In the genomic region with DNA sequence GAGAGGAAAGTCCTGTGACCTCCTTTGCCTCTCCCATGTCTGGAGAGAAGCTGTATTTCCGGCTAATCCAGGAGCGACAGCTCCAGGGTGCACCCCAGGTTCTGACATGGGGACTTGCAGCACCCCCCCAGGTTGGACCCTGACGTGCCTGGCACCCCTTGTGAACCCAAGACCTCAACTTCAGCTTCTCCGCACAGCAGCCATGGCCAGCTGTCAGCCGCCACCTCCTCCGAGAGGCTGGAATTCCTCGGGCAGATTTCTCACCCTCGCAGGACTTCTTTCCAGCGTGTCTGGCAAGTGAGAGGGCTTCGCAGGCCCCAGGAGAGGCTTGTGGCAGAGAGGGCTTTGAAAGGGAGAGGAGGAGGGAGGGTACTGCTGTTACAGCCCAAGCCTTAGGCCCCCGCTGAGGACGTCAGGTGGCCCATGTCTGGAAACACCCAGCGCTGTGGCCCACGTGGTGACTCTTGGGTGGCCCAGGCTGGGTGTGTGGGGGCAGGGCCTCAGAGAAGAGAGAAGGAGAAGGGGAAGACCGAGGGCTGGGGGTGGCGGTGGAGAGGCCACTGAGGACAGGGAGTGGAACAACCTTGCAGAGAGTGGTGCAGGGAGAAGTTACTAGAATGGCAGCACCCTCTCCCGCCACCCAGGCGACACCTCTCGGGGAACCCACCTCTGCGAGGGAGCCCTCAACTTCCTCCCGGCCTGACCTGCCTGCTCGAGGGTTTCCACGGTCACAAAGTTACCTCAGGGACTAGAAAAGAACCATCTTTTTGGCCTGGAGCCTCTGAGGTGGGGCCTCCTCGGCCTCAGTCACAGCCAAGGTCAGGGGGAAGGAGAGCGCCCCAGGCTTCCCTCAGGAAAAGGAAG, we compare ENCODE assay signal across 19 cellular contexts. TPM values are rescaled to one million over a fixed set of nuclear protein-coding genes. Genes with fewer than 3 reads are reported as not detected.
DNase-seq lines count a peak whose midpoint lies in the region; ATAC-seq and TF ChIP-seq lines count a peak whose summit lies in the region.
"Had no signal": no experiment of that assay in that cellular context is flagged by ENCODE, and none has a peak within 500 bp of the region (broad histone marks: within the 10 kb centered on the region; RNA-seq: fewer than 3 reads in every experiment).

No MANE protein-coding gene starts in this region.

- DNase-seq in Kasumi-1 (lab: John Stamatoyannopoulos, UW) = peak; percentile 17 to 43
- DNase-seq in endodermal cell = peak; percentile 64
- DNase-seq in mesenchymal stem cell = no peak
- no peak for DNase-seq in A673 (ENCODE audit: low spot score)
- no peak for DNase-seq in H4 (ENCODE audit: low spot score)
- DNase-seq: cerebellar nuclear complex; hippocampal formation; NCI-H1105; NCI-H510A; stimulated activated CD4-positive, alpha-beta T cell treated with anti-CD3 and anti-CD28 coated beads, Interleukin-1b, Interleukin-23, amount 100 ng/mL, for 48 hours had no signal

- H3K4me1 ChIP-seq in endodermal cell (ENCODE audit: control insufficient read depth, insufficient read depth, low read length) (peaks cover 3% of the 10 kb centered on the region), mesenchymal stem cell (ENCODE audit: control insufficient read depth, insufficient read depth, low read depth, low read length) (peaks cover 6% of the 10 kb centered on the region), skeletal muscle tissue (ENCODE audit: control insufficient read depth in 3 of 3, insufficient read depth in 3 of 3, low read length in 3 of 3) (peaks cover 34 to 43% (median 41%) of the 10 kb centered on the region in 3 donors), A673 (ENCODE audit: insufficient read depth, low read length, poor library complexity, severe bottlenecking) (no peaks in the 10 kb centered on the region)

- no peaks in the 10 kb centered on the region for H3K27me3 ChIP-seq in endodermal cell (ENCODE audit: control insufficient read depth, insufficient read depth, low read length, poor library complexity, severe bottlenecking)
- H3K27me3 ChIP-seq in mesenchymal stem cell (ENCODE audit: control insufficient read depth in 1 of 2, insufficient read depth in 1 of 2, low read length in 2 of 2) = peaks cover 0 to 3% of the 10 kb centered on the region in 2 experiments
- H3K27me3 ChIP-seq in skeletal muscle tissue (ENCODE audit: control insufficient read depth in 3 of 3, insufficient read depth in 3 of 3, low read length in 3 of 3) = no peaks in the 10 kb centered on the region
- no peaks in the 10 kb centered on the region for H3K27me3 ChIP-seq in A673 (replicated peaks; ENCODE audit: insufficient read depth, low read depth, low read length, poor library complexity)

- peaks cover 2% of the 10 kb centered on the region for H3K27me3 Mint-ChIP-seq in endodermal cell (ENCODE audit: insufficient read depth)

- H4K91ac ChIP-seq in mesenchymal stem cell (ENCODE audit: low read length) = no peak overlapping the region

- intact Hi-C loops in A673 (cut with micrococcal nuclease; ENCODE audit: unreplicated experiment) = no loop called here

- no peak overlapping the region for H3K27ac ChIP-seq in endodermal cell (ENCODE audit: low read depth, low read length)
- no peak overlapping the region for H3K27ac ChIP-seq in mesenchymal stem cell (ENCODE audit: low read length, poor library complexity, severe bottlenecking)
- H3K27ac ChIP-seq in skeletal muscle tissue (ENCODE audit: low read depth, low read length) = peak overlapping the region; percentile 77
- H3K27ac ChIP-seq in A673 (ENCODE audit: low read depth, low read length, poor library complexity, severe bottlenecking) = no peak overlapping the region
- H3K27ac ChIP-seq: epithelial cell of prostate had no signal

- H3K4me3 ChIP-seq in endodermal cell (ENCODE audit: low read length) = no peak overlapping the region
- no peak overlapping the region for H3K4me3 ChIP-seq in mesenchymal stem cell (ENCODE audit: insufficient read depth in 1 of 2, low read depth in 1 of 2, low read length in 2 of 2)
- H3K4me3 ChIP-seq in skeletal muscle tissue (ENCODE audit: low read length in 3 of 3) = peak overlapping the region in 2 of 3 donors; percentile 42 to 51
- no peak overlapping the region for H3K4me3 ChIP-seq in A673 (ENCODE audit: low read depth, low read length, poor library complexity, severe bottlenecking)
- H3K4me3 ChIP-seq: lung had no signal

- H3K79me1 ChIP-seq in mesenchymal stem cell (replicated peaks; ENCODE audit: low read length, poor library complexity, severe bottlenecking) = no peaks in the 10 kb centered on the region

- H3K4me3 Mint-ChIP-seq in endodermal cell = no peak overlapping the region
- H3K4me3 Mint-ChIP-seq: CD14-positive monocyte had no signal

- H3K27ac Mint-ChIP-seq in endodermal cell = no peak overlapping the region

- no peak overlapping the region for H2BK5ac ChIP-seq in mesenchymal stem cell (ENCODE audit: low read depth, low read length, poor library complexity, severe bottlenecking)

- H3K9ac ChIP-seq in endodermal cell (ENCODE audit: extremely low read depth, low read length, poor library complexity, severe bottlenecking) (no peak overlapping the region), mesenchymal stem cell (ENCODE audit: low read length) (no peak overlapping the region), skeletal muscle tissue (ENCODE audit: low read depth in 1 of 3, low read length in 3 of 3) (peak overlapping the region; percentile 45 to 60 (median 57))

- ATAC-seq in HG03139 (IDR thresholded peaks at IDR 0.05; ENCODE audit: unreplicated experiment) (no peak), HG02571 (IDR thresholded peaks at IDR 0.05; ENCODE audit: unreplicated experiment) (no peak)
- ATAC-seq: Panc1 had no signal

- no peaks in the 10 kb centered on the region for H3K36me3 Mint-ChIP-seq in endodermal cell (ENCODE audit: low read depth)
- H3K36me3 Mint-ChIP-seq: CD14-positive monocyte had no signal

- POLR2A ChIA-PET in A673 (lab: Charles Lee; ENCODE audit: low non-redundant PET) = no interaction called here

- no peak overlapping the region for H2AK5ac ChIP-seq in mesenchymal stem cell (ENCODE audit: low read length, severe bottlenecking)

- H3K9me3 ChIP-seq in endodermal cell (ENCODE audit: control insufficient read depth, low read length) (no peaks in the 10 kb centered on the region), mesenchymal stem cell (ENCODE audit: control insufficient read depth, low read length) (no peaks in the 10 kb centered on the region), skeletal muscle tissue (ENCODE audit: control insufficient read depth in 3 of 3, low read length in 3 of 3) (no peaks in the 10 kb centered on the region), A673 (ENCODE audit: low read depth, low read length, poor library complexity, severe bottlenecking) (no peaks in the 10 kb centered on the region)

- CTCF ChIA-PET in A673 (lab: Charles Lee) = interaction anchor here (0.6 to 1.7 kb wide), 2 partner anchors 11 to 367 kb away, joined by 6 to 8 read pairs; no protein-coding TSS in a partner anchor

- no peak overlapping the region for H3K4me2 ChIP-seq in mesenchymal stem cell (ENCODE audit: low read length, poor library complexity, severe bottlenecking)

- no peak overlapping the region for H2BK120ac ChIP-seq in mesenchymal stem cell (ENCODE audit: low read depth, low read length)

- no peaks in the 10 kb centered on the region for H3K4me1 Mint-ChIP-seq in endodermal cell

- H3K23ac ChIP-seq in mesenchymal stem cell (ENCODE audit: low read length in 2 of 2) = no peak overlapping the region

- H4K8ac ChIP-seq in mesenchymal stem cell (ENCODE audit: low read length) = peak overlapping the region; percentile 43

- H3K9me3 Mint-ChIP-seq in endodermal cell = no peaks in the 10 kb centered on the region

- no peak overlapping the region for H3K18ac ChIP-seq in mesenchymal stem cell (ENCODE audit: low read depth in 1 of 2, low read length in 2 of 2)

- BruUV-seq in A673 (replicated peaks; lab: Mats Ljungman, UMichigan) = no TSS peak

- H3K36me3 ChIP-seq in endodermal cell (ENCODE audit: control insufficient read depth, insufficient read depth, low read length) (no peaks in the 10 kb centered on the region), mesenchymal stem cell (ENCODE audit: control insufficient read depth in 1 of 2, insufficient read depth in 2 of 2, low read depth in 1 of 2, low read length in 2 of 2) (no peaks in the 10 kb centered on the region), skeletal muscle tissue (ENCODE audit: control insufficient read depth in 3 of 3, insufficient read depth in 3 of 3, low read length in 3 of 3) (no peaks in the 10 kb centered on the region), A673 (ENCODE audit: insufficient read depth, low read length, poor library complexity, severe bottlenecking) (no peaks in the 10 kb centered on the region)

- H3K4ac ChIP-seq in mesenchymal stem cell (ENCODE audit: low read depth in 1 of 2, low read length in 2 of 2) = no peak overlapping the region

- no peak overlapping the region for H2AFZ ChIP-seq in mesenchymal stem cell (ENCODE audit: low read depth, low read length)

- H3K14ac ChIP-seq in mesenchymal stem cell (ENCODE audit: low read length in 2 of 2) = no peak overlapping the region

- 83 to 86% methylated on average over 17 to 25 of the region's 25 CpGs for WGBS in endodermal cell (ENCODE audit: insufficient coverage in 1 of 2, insufficient read length in 1 of 2), 2 experiments
- 71% methylated on average over 25 of the region's 25 CpGs for WGBS in mesenchymal stem cell

- H2BK12ac ChIP-seq in mesenchymal stem cell (ENCODE audit: low read length in 2 of 2) = peak overlapping the region; percentile 37 to 55

- H2BK15ac ChIP-seq in mesenchymal stem cell (ENCODE audit: low read depth, poor library complexity, severe bottlenecking) = no peak overlapping the region

- TF ChIP-seq CTCF in endodermal cell (conservative IDR thresholded peaks at IDR 0.05) (no peak), A673 (conservative IDR thresholded peaks at IDR 0.05; ENCODE audit: low read depth, low read length) (no peak)

RNA-seq across cellular contexts. Expression of gene RPS6KL1, which starts 11.6 kb away (rescaled TPM):
- total RNA-seq in endodermal cell (10 to 100 TPM in 1 of 2 donors, 1 to 10 TPM in 1; 4.4 to 10.4 TPM), skeletal muscle tissue (3.1 TPM), A673 (2021) (0.80 and 1.0 TPM in 2 replicates)
- polyA plus RNA-seq in endodermal cell (2013, experiment 1 of 2) = 9.9 TPM
- 8.9 TPM for polyA plus RNA-seq in endodermal cell (2013, experiment 2 of 2)
- 0.41 TPM for polyA plus RNA-seq in mesenchymal stem cell (2013, experiment 1 of 2)
- 0.52 TPM for polyA plus RNA-seq in mesenchymal stem cell (2013, experiment 2 of 2)
- not detected in 2 replicates for total RNA-seq in H4 (2014; rRNA removed; shearing (Covaris generic))
- polyA plus RNA-seq: CD14-positive monocyte had no signal

RNA-seq across cellular contexts. Expression of gene PGF, which starts 20.7 kb away (rescaled TPM):
- total RNA-seq in endodermal cell (1 to 10 TPM; 5.0 to 7.6 TPM), skeletal muscle tissue (8.9 TPM), A673 (2021) (32.2 and 48.1 TPM in 2 replicates)
- polyA plus RNA-seq in endodermal cell (2013, experiment 1 of 2) = 6.4 TPM
- polyA plus RNA-seq in endodermal cell (2013, experiment 2 of 2) = 6.2 TPM
- polyA plus RNA-seq in mesenchymal stem cell (2013, experiment 1 of 2) = 6.4 TPM
- polyA plus RNA-seq in mesenchymal stem cell (2013, experiment 2 of 2) = 6.8 TPM
- 2.6 and 3.1 TPM in 2 replicates for total RNA-seq in H4 (2014; rRNA removed; shearing (Covaris generic))
- polyA plus RNA-seq: CD14-positive monocyte had no signal

RNA-seq across cellular contexts. Expression of gene DLST, which starts 53.0 kb away (rescaled TPM):
- total RNA-seq in endodermal cell (100 to 1,000 TPM; 119 to 126 TPM), skeletal muscle tissue (38.1 TPM), A673 (2021) (139 and 145 TPM in 2 replicates)
- 84.7 TPM for polyA plus RNA-seq in endodermal cell (2013, experiment 1 of 2)
- polyA plus RNA-seq in endodermal cell (2013, experiment 2 of 2) = 76.8 TPM
- 47.5 TPM for polyA plus RNA-seq in mesenchymal stem cell (2013, experiment 1 of 2)
- 47.1 TPM for polyA plus RNA-seq in mesenchymal stem cell (2013, experiment 2 of 2)
- total RNA-seq in H4 (2014; rRNA removed; shearing (Covaris generic)) = 26.1 and 29.9 TPM in 2 replicates

RNA-seq across cellular contexts. Expression of gene PROX2, which starts 58.8 kb away (rescaled TPM):
- total RNA-seq in endodermal cell = not detected
- not detected for polyA plus RNA-seq in endodermal cell (2013, experiment 1 of 2)
- polyA plus RNA-seq in endodermal cell (2013, experiment 2 of 2) = not detected
- not detected for polyA plus RNA-seq in mesenchymal stem cell (2013, experiment 1 of 2)
- polyA plus RNA-seq in mesenchymal stem cell (2013, experiment 2 of 2) = not detected
- total RNA-seq in skeletal muscle tissue = not detected
- total RNA-seq in A673 (2021) = not detected in 2 replicates
- total RNA-seq in H4 (2014; rRNA removed; shearing (Covaris generic)) = not detected in 2 replicates
- total RNA-seq: Daoy, osteocyte had no signal
- polyA plus RNA-seq: CD14-positive monocyte had no signal

Comparison
In these comparisons a context has a peak if more than half of its experiments do, and no peak if none do; other contexts are left out.
1. DNase-seq: peak in Kasumi-1 (2 of 2) and endodermal cell (single experiment); none in mesenchymal stem cell (single experiment), A673 (single experiment) and H4 (single experiment).
2. H3K4me3 ChIP-seq: peak in skeletal muscle tissue (2 of 3); none in endodermal cell (single experiment), mesenchymal stem cell (0 of 2) and A673 (single experiment).
3. H3K9ac ChIP-seq: peak in skeletal muscle tissue (3 of 3); none in endodermal cell (single experiment) and mesenchymal stem cell (single experiment).